9 cellular contexts compared by ENCODE assay signal in genomic region chr2:100924122-100924519, GRCh38.
DNase-seq lines count a peak whose midpoint lies in the region; ATAC-seq and TF ChIP-seq lines count a peak whose summit lies in the region.
"Had no signal": no experiment of that assay in that cellular context is flagged by ENCODE, and none has a peak within 500 bp of the region (broad histone marks: within the 10 kb centered on the region; RNA-seq: fewer than 3 reads in every experiment).

No MANE protein-coding gene starts in this region.

- 0 out of 2 replicates have a peak overlapping the region, but pooled peaks have one; percentile 1 for H3K56ac ChIP-seq in IMR-90 (ENCODE audit: extremely low read depth, insufficient read depth, low read length)

- peak overlapping the region; percentile 89; the same call in 1 of the 2 replicates for H3K23ac ChIP-seq in IMR-90 (ENCODE audit: low read depth, low read length)

- POLR2A ChIA-PET in CD4-positive, alpha-beta memory T cell (lab: Charles Lee; ENCODE audit: partially characterized antibody): interaction anchor here (1.2 to 2.1 kb wide), 5 partner anchors 17 to 336 kb away, joined by 3 to 15 read pairs (median 4); partner anchors contain the start of gene RPL31
- POLR2A ChIA-PET in IMR-90 (lab: Charles Lee; ENCODE audit: unreplicated experiment): no interaction called here

- no peak overlapping the region for H2AFZ ChIP-seq in IMR-90 (replicated peaks; ENCODE audit: low read length, poor library complexity)

- H3K9ac ChIP-seq in IMR-90 (ENCODE audit: low read depth, low read length): 0 out of 2 replicates have a peak overlapping the region, but pooled peaks have one; percentile 67

- intact Hi-C loops in CD4-positive, alpha-beta memory T cell (cut with micrococcal nuclease): loop anchor here (1.0 kb wide), 1 partner anchor 314 kb away; no protein-coding TSS in a partner anchor
- intact Hi-C loops in IMR-90 (cut with micrococcal nuclease): no loop called here

- peak overlapping the region; percentile 67; the same call in 1 of the 3 replicates for H2BK15ac ChIP-seq in IMR-90 (ENCODE audit: low read depth, low read length)

- H3K36me3 ChIP-seq in CD4-positive, alpha-beta memory T cell (ENCODE audit: insufficient read depth, low read length): no peaks in the 10 kb centered on the region
- H3K36me3 ChIP-seq in IMR-90 (ENCODE audit: control insufficient read depth, insufficient read depth, low read length) (peaks cover 5% of the 10 kb centered on the region), H7 (replicated peaks; ENCODE audit: control insufficient read depth, insufficient read depth, low read length) (no peaks in the 10 kb centered on the region)
- H3K36me3 ChIP-seq in effector memory CD4-positive, alpha-beta T cell (ENCODE audit: control insufficient read depth, insufficient read depth, low read length): no peaks in the 10 kb centered on the region

- peak overlapping the region; percentile 15 for H2AK9ac ChIP-seq in IMR-90 (replicated peaks; ENCODE audit: low read depth, low read length, poor library complexity)

- dilution Hi-C loops in IMR-90 (cut with HindIII; ENCODE audit: low sequenced_read_pairs, unreplicated experiment): no loop called here

- H3K79me1 ChIP-seq in IMR-90 (ENCODE audit: low read depth in 1 of 2, low read length in 2 of 2): peaks cover 7 to 16% of the 10 kb centered on the region in 2 experiments; a peak in 3 of 4 replicates

- CTCF ChIA-PET in CD4-positive, alpha-beta memory T cell (lab: Charles Lee; ENCODE audit: partially characterized antibody): interaction anchor here (1.1 to 2.0 kb wide), 4 partner anchors 8 to 314 kb away, joined by 4 to 10 read pairs (median 6); no protein-coding TSS in a partner anchor
- CTCF ChIA-PET in IMR-90 (lab: Yijun Ruan, JAX): no interaction called here

- H4K20me1 ChIP-seq in IMR-90 (ENCODE audit: insufficient read depth, low read length): no peaks in the 10 kb centered on the region

- in situ Hi-C loops in IMR-90 (cut with MboI; ENCODE audit: low sequenced_read_pairs): no loop called here

- no peaks in the 10 kb centered on the region for H3K27me3 Mint-ChIP-seq in CD4-positive, alpha-beta memory T cell

- H3K9me3 Mint-ChIP-seq in CD4-positive, alpha-beta memory T cell: no peaks in the 10 kb centered on the region

- peak overlapping the region; percentile 78 for H2BK120ac ChIP-seq in IMR-90 (ENCODE audit: low read depth, low read length)

- H3K9me1 ChIP-seq in IMR-90 (ENCODE audit: insufficient read depth, low read length): peaks cover 10% of the 10 kb centered on the region; the same call in 1 of the 2 replicates

- ATAC-seq in IMR-90 (ENCODE audit: low read depth) (peak; percentile 19), omental fat pad (ENCODE audit: low FRiP score) (peak; percentile 38), HG02885 (IDR thresholded peaks at IDR 0.05; ENCODE audit: poor library complexity, unreplicated experiment) (no peak), HG03280 (IDR thresholded peaks at IDR 0.05; ENCODE audit: unreplicated experiment) (no peak)

- peak overlapping the region; percentile 84 to 97 (median 93) for H3K27ac Mint-ChIP-seq in CD4-positive, alpha-beta memory T cell

- H4K5ac ChIP-seq in IMR-90 (ENCODE audit: low read depth, low read length): peak overlapping the region; percentile 53; the same call in 1 of the 2 replicates

- H2AK5ac ChIP-seq in IMR-90 (ENCODE audit: low read depth, low read length): peak overlapping the region; percentile 37; the same call in 1 of the 2 replicates

- no peaks in the 10 kb centered on the region for H3K36me3 Mint-ChIP-seq in CD4-positive, alpha-beta memory T cell

- peak overlapping the region; percentile 89 for H3K4me2 ChIP-seq in IMR-90 (ENCODE audit: low read depth, low read length)

- H3K18ac ChIP-seq in IMR-90 (ENCODE audit: low read depth, low read length): peak overlapping the region; percentile 13

- peak overlapping the region; percentile 79 for H3K4ac ChIP-seq in IMR-90 (ENCODE audit: low read depth, low read length)

- H3K9me3 ChIP-seq in CD4-positive, alpha-beta memory T cell (ENCODE audit: control insufficient read depth in 1 of 2, low read length in 2 of 2): no peaks in the 10 kb centered on the region
- no peaks in the 10 kb centered on the region for H3K9me3 ChIP-seq in IMR-90 (ENCODE audit: control insufficient read depth, insufficient read depth, low read length)
- no peaks in the 10 kb centered on the region for H3K9me3 ChIP-seq in effector memory CD4-positive, alpha-beta T cell (ENCODE audit: control insufficient read depth, low read length)

- no peak for TF ChIP-seq CTCF in IMR-90 (conservative IDR thresholded peaks at IDR 0.05; ENCODE audit: low read depth, low read length)
- TF ChIP-seq CTCF in omental fat pad (IDR thresholded peaks at IDR 0.05): no peak

- peak overlapping the region; percentile 59 to 81 (median 76) for H3K4me3 Mint-ChIP-seq in CD4-positive, alpha-beta memory T cell

- H4K8ac ChIP-seq in IMR-90 (ENCODE audit: low read depth in 2 of 2, low read length in 2 of 2): peak overlapping the region; percentile 36 to 76; a peak in 3 of 4 replicates

- peak overlapping the region; percentile 40; the same call in 1 of the 2 replicates for H2BK20ac ChIP-seq in IMR-90 (ENCODE audit: low read depth, low read length)

- peak overlapping the region; percentile 77 for H3K14ac ChIP-seq in IMR-90 (replicated peaks; ENCODE audit: low read depth, low read length)

- peaks cover 16 to 21% (median 18%) of the 10 kb centered on the region in 4 donors for H3K4me1 Mint-ChIP-seq in CD4-positive, alpha-beta memory T cell

- DNase-seq in CD4-positive, alpha-beta memory T cell: no peak
- no peak for DNase-seq in IMR-90
- no peak for DNase-seq in effector memory CD4-positive, alpha-beta T cell
- no peak for DNase-seq in omental fat pad (ENCODE audit: low spot score)
- no peak for DNase-seq in GM19238 (ENCODE audit: insufficient read length, low spot score)
- no peak for DNase-seq in H7
- DNase-seq: DMS79 had no signal

- TF ChIP-seq POLR2A in IMR-90 (IDR thresholded peaks at IDR 0.05; ENCODE audit: low read depth, low read length): no peak

- H4K91ac ChIP-seq in IMR-90 (ENCODE audit: insufficient read depth, low read depth, low read length): no peak overlapping the region

- H3K4me3 ChIP-seq in CD4-positive, alpha-beta memory T cell (ENCODE audit: low read length in 2 of 2): peak overlapping the region in 1 of 2 donors; percentile 46
- H3K4me3 ChIP-seq in IMR-90 (ENCODE audit: insufficient read depth, low read depth, low read length) (no peak overlapping the region), H7 (ENCODE audit: insufficient read depth, low read depth, low read length) (no peak overlapping the region)
- no peak overlapping the region for H3K4me3 ChIP-seq in effector memory CD4-positive, alpha-beta T cell (ENCODE audit: insufficient read depth, low read depth, low read length, poor library complexity, severe bottlenecking)

- no peaks in the 10 kb centered on the region for H3K27me3 ChIP-seq in CD4-positive, alpha-beta memory T cell (ENCODE audit: insufficient read depth, low read length)
- H3K27me3 ChIP-seq in IMR-90 (ENCODE audit: control insufficient read depth, insufficient read depth, low read length): no peaks in the 10 kb centered on the region
- H3K27me3 ChIP-seq in effector memory CD4-positive, alpha-beta T cell (replicated peaks; ENCODE audit: control insufficient read depth, insufficient read depth, low read length, poor library complexity, severe bottlenecking): no peaks in the 10 kb centered on the region
- no peaks in the 10 kb centered on the region for H3K27me3 ChIP-seq in H7 (ENCODE audit: control insufficient read depth, insufficient read depth, low read length)

- no peak for TF ChIP-seq RAD21 in IMR-90 (IDR thresholded peaks at IDR 0.05; ENCODE audit: low read length)

- WGBS in IMR-90 (ENCODE audit: extremely low coverage in 2 of 2, insufficient read length in 1 of 2), 2 experiments: no CpG with 5 or more reads among the region's 1 CpG

- BruUV-seq in IMR-90 (replicated peaks; lab: Mats Ljungman, UMichigan): no TSS peak

- peaks cover 11% of the 10 kb centered on the region for H3K4me1 ChIP-seq in CD4-positive, alpha-beta memory T cell (ENCODE audit: insufficient read depth, low read length)
- H3K4me1 ChIP-seq in IMR-90 (ENCODE audit: control insufficient read depth, insufficient read depth, low read length): peaks cover 12% of the 10 kb centered on the region
- no peaks in the 10 kb centered on the region for H3K4me1 ChIP-seq in effector memory CD4-positive, alpha-beta T cell (ENCODE audit: control insufficient read depth, insufficient read depth, low read length, poor library complexity, severe bottlenecking)

- H2BK5ac ChIP-seq in IMR-90 (ENCODE audit: low read depth, low read length, poor library complexity, severe bottlenecking): peak overlapping the region; percentile 26

- peak overlapping the region; percentile 58 for H3K27ac ChIP-seq in CD4-positive, alpha-beta memory T cell (ENCODE audit: low read depth, low read length)
- peak overlapping the region; percentile 72 for H3K27ac ChIP-seq in IMR-90 (ENCODE audit: insufficient read depth, low read length)
- H3K27ac ChIP-seq in effector memory CD4-positive, alpha-beta T cell (ENCODE audit: insufficient read depth, low read length, poor library complexity, severe bottlenecking): peak overlapping the region; percentile 48

TF ChIP-seq in IMR-90, 13 proteins besides CTCF, POLR2A, EP300 and RAD21 (continues in another document):
- no peak for TF ChIP-seq MXI1 (IDR thresholded peaks at IDR 0.05; ENCODE audit: borderline replicate concordance, low read depth, low read length)
- TF ChIP-seq BHLHE40 (IDR thresholded peaks at IDR 0.05; ENCODE audit: low read depth, low read length): no peak
- 0 out of 2 replicates have a peak, but pooled peaks have one; percentile 26 for TF ChIP-seq FOS (IDR thresholded peaks at IDR 0.05; ENCODE audit: low read depth, low read length)
- peak; percentile 25; the same call in 1 of the 2 replicates for TF ChIP-seq CEBPB (IDR thresholded peaks at IDR 0.05; ENCODE audit: low read depth, low read length)
- TF ChIP-seq CHD1 (IDR thresholded peaks at IDR 0.05; ENCODE audit: low read depth, low read length): no peak
- no peak for TF ChIP-seq MAZ (IDR thresholded peaks at IDR 0.05; ENCODE audit: borderline replicate concordance, low read depth, low read length)
- TF ChIP-seq, protein P1, sequence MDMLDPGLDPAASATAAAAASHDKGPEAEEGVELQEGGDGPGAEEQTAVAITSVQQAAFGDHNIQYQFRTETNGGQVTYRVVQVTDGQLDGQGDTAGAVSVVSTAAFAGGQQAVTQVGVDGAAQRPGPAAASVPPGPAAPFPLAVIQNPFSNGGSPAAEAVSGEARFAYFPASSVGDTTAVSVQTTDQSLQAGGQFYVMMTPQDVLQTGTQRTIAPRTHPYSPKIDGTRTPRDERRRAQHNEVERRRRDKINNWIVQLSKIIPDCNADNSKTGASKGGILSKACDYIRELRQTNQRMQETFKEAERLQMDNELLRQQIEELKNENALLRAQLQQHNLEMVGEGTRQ (IDR thresholded peaks at IDR 0.05; ENCODE audit: low read depth, low read length): no peak

Comparison
In these comparisons a context has a peak if more than half of its experiments do, and no peak if none do; other contexts are left out.
1. ATAC-seq: peak in IMR-90 (single experiment) and omental fat pad (single experiment); none in HG02885 (single experiment) and HG03280 (single experiment).
2. Peak in every context shown above with its lines, with median percentiles within 50 percentile points of each other: H3K27ac ChIP-seq.